ENCODE assay signal across 8 cellular contexts in genomic region chr17:64216385-64217248, GRCh38. TPM values are rescaled to one million over a fixed set of nuclear protein-coding genes. Genes with fewer than 3 reads are reported as not detected.
DNase-seq lines count a peak whose midpoint lies in the region; ATAC-seq and TF ChIP-seq lines count a peak whose summit lies in the region.

No MANE protein-coding gene starts in this region.

- intact Hi-C loops in MCF 10A (cut with micrococcal nuclease) = loop anchor here (5.0 kb wide), 1 partner anchor 46 kb away; the partner anchor contains the start of gene TEX2

- POLR2A ChIA-PET in MCF 10A (lab: Yijun Ruan, JAX) = interaction anchor here (0.6 to 13.7 kb wide), 9 partner anchors 12 to 70 kb away, joined by 3 to 187 read pairs (median 3); no protein-coding TSS in a partner anchor

- peaks cover 39% of the 10 kb centered on the region for H3K4me1 Mint-ChIP-seq in MCF 10A (ENCODE audit: insufficient read depth, unreplicated experiment)

- DNase-seq in GM10266 (ENCODE audit: extremely low spot score) (peak; percentile 54), MCF 10A (ENCODE audit: unreplicated experiment) (peak; percentile 43), 8988T (no peak), NCI-H128 (lab: John Stamatoyannopoulos, UW; ENCODE audit: unreplicated experiment) (no peak)
- no peak for DNase-seq in effector memory CD4-positive, alpha-beta T cell
- no peak for DNase-seq in activated CD4-positive, CD25-positive, alpha-beta regulatory T cell (lab: John Stamatoyannopoulos, UW)

- no peaks in the 10 kb centered on the region for H3K27me3 ChIP-seq in effector memory CD4-positive, alpha-beta T cell (replicated peaks; ENCODE audit: control insufficient read depth, insufficient read depth, low read length, poor library complexity, severe bottlenecking)

- no peaks in the 10 kb centered on the region for H3K9me3 ChIP-seq in mesodermal cell (ENCODE audit: control insufficient read depth, low read length)
- H3K9me3 ChIP-seq in effector memory CD4-positive, alpha-beta T cell (ENCODE audit: control insufficient read depth, low read length) = no peaks in the 10 kb centered on the region

- H3K4me3 Mint-ChIP-seq in MCF 10A (ENCODE audit: unreplicated experiment) = no peak overlapping the region

- TF ChIP-seq CTCF in GM10266 (IDR thresholded peaks at IDR 0.05; ENCODE audit: control insufficient read depth, insufficient read depth, low read depth, missing control alignments) (peak; percentile 51), MCF 10A (IDR thresholded peaks at IDR 0.05; ENCODE audit: unreplicated experiment) (no peak)

- H3K36me3 Mint-ChIP-seq in MCF 10A (ENCODE audit: insufficient read depth, unreplicated experiment) = peaks cover 44% of the 10 kb centered on the region

- H3K27ac Mint-ChIP-seq in MCF 10A (ENCODE audit: low read depth, unreplicated experiment) = peak overlapping the region; percentile 89

- H3K36me3 ChIP-seq in mesodermal cell (ENCODE audit: control insufficient read depth, insufficient read depth, low read length) = peaks cover 10% of the 10 kb centered on the region
- H3K36me3 ChIP-seq in effector memory CD4-positive, alpha-beta T cell (ENCODE audit: control insufficient read depth, insufficient read depth, low read length) = peaks cover 17% of the 10 kb centered on the region

- no peak overlapping the region for H3K4me3 ChIP-seq in mesodermal cell (ENCODE audit: extremely low read depth, insufficient read depth, low read length, poor library complexity, severe bottlenecking)
- no peak overlapping the region for H3K4me3 ChIP-seq in effector memory CD4-positive, alpha-beta T cell (ENCODE audit: insufficient read depth, low read depth, low read length, poor library complexity, severe bottlenecking)

- CTCF ChIA-PET in MCF 10A (lab: Yijun Ruan, JAX) = interaction anchor here (0.6 to 2.6 kb wide), 3 partner anchors 15 to 105 kb away, joined by 3 to 9 read pairs (median 9); no protein-coding TSS in a partner anchor

- H3K27ac ChIP-seq in mesodermal cell (ENCODE audit: low read depth, low read length, severe bottlenecking) = peak overlapping the region; percentile 30
- no peak overlapping the region for H3K27ac ChIP-seq in effector memory CD4-positive, alpha-beta T cell (ENCODE audit: insufficient read depth, low read length, poor library complexity, severe bottlenecking)

- no peaks in the 10 kb centered on the region for H3K9me3 Mint-ChIP-seq in MCF 10A (ENCODE audit: unreplicated experiment)

- ATAC-seq in HG03432 (IDR thresholded peaks at IDR 0.05; ENCODE audit: unreplicated experiment) = peak; percentile 43

- 90 to 92% methylated on average over 7 to 8 of the region's 11 CpGs for WGBS in mesodermal cell (ENCODE audit: insufficient coverage in 2 of 2), 2 experiments

- H3K27me3 Mint-ChIP-seq in MCF 10A (ENCODE audit: insufficient read depth, unreplicated experiment) = no peaks in the 10 kb centered on the region

- H3K4me1 ChIP-seq in mesodermal cell (ENCODE audit: control insufficient read depth, insufficient read depth, low read length, poor library complexity, severe bottlenecking) = peaks cover 36% of the 10 kb centered on the region
- H3K4me1 ChIP-seq in effector memory CD4-positive, alpha-beta T cell (ENCODE audit: control insufficient read depth, insufficient read depth, low read length, poor library complexity, severe bottlenecking) = no peaks in the 10 kb centered on the region

- no TSS peak for BruUV-seq in MCF 10A (replicated peaks; lab: Mats Ljungman, UMichigan)

RNA-seq across cellular contexts. Expression of gene TEX2, which starts 46.4 kb away (rescaled TPM):
- total RNA-seq in MCF 10A (2022) = 33.7 and 42.2 TPM in 2 replicates
- polyA plus RNA-seq in mesodermal cell (2013, experiment 1 of 2) = 9.8 TPM
- polyA plus RNA-seq in mesodermal cell (2013, experiment 2 of 2) = 10.0 TPM

Comparison
In these comparisons a context has a peak if more than half of its experiments do, and no peak if none do; other contexts are left out.
1. DNase-seq: peak in GM10266 (single experiment) and MCF 10A (single experiment); none in effector memory CD4-positive, alpha-beta T cell (0 of 3), activated CD4-positive, CD25-positive, alpha-beta regulatory T cell (0 of 4), 8988T (single experiment) and NCI-H128 (single experiment).